34 cellular contexts compared by ENCODE assay signal in genomic region chr15:100048736-100049135, GRCh38.
"Had no signal": no experiment of that assay in that cellular context is flagged by ENCODE, and none has a peak within 500 bp of the region (broad histone marks: within the 10 kb centered on the region; RNA-seq: fewer than 3 reads in every experiment).

No MANE protein-coding gene starts in this region.

- H3K4me3 ChIP-seq: ascending aorta, breast epithelium, dorsolateral prefrontal cortex had no signal

- DNase-seq: activated B cell treated with CpG ODN at 0.5 μM for 24 hours; activated CD4-positive, alpha-beta T cell treated with anti-CD3 and anti-CD28 coated beads for 48 hours; activated CD4-positive, alpha-beta T cell treated with anti-CD3 and anti-CD28 coated beads, Interleukin-2, amount 50 U/mL, for 1 hour; activated CD4-positive, alpha-beta T cell treated with anti-CD3 and anti-CD28 coated beads, Interleukin-2, amount 50 U/mL, for 48 hours; activated CD8-positive, alpha-beta memory T cell treated with anti-CD3 and anti-CD28 coated beads, Interleukin-2, amount 10 ng/mL, durations not matched to agents 7 days and 5 days; activated CD8-positive, alpha-beta memory T cell treated with anti-CD3 and anti-CD28 coated beads, Interleukin-2, amount 50 U/mL, for 4 hours; activated CD8-positive, alpha-beta T cell treated with anti-CD3 and anti-CD28 coated beads for 36 hours; activated effector memory CD4-positive, alpha-beta T cell treated with anti-CD3 and anti-CD28 coated beads, Interleukin-2, amount 50 U/mL, for 16 hours; activated naive CD4-positive, alpha-beta T cell; activated naive CD4-positive, alpha-beta T cell treated with anti-CD3 and anti-CD28 coated beads, Interleukin-2, amount 10 ng/mL, durations not matched to agents 7 days and 5 days; activated naive CD8-positive, alpha-beta T cell treated with anti-CD3 and anti-CD28 coated beads, Interleukin-2, amount 10 ng/mL, durations not matched to agents 7 days and 5 days; activated T-cell treated with anti-CD3 and anti-CD28 coated beads, Interleukin-2, amount 50 U/mL, for 1 hour; activated T-cell treated with anti-CD3 and anti-CD28 coated beads, Interleukin-2, amount 50 U/mL, for 48 hours; dorsolateral prefrontal cortex; effector memory CD4-positive, alpha-beta T cell; endodermal cell; foreskin fibroblast; T-helper 1 cell; T-helper 17 cell; T1000; WERI-Rb-1 had no signal

- H3K27ac Mint-ChIP-seq: activated B cell treated with CpG ODN at 0.5 μM for 24 hours; activated CD8-positive, alpha-beta memory T cell treated with anti-CD3 and anti-CD28 coated beads, Interleukin-2, amount 10 ng/mL, durations not matched to agents 7 days and 5 days; activated CD8-positive, alpha-beta T cell treated with anti-CD3 and anti-CD28 coated beads for 36 hours; activated naive CD4-positive, alpha-beta T cell treated with anti-CD3 and anti-CD28 coated beads, Interleukin-2, amount 10 ng/mL, durations not matched to agents 7 days and 5 days; activated naive CD8-positive, alpha-beta T cell treated with anti-CD3 and anti-CD28 coated beads, Interleukin-2, amount 10 ng/mL, durations not matched to agents 7 days and 5 days; activated T-helper 1 cell treated with anti-CD3 and anti-CD28 coated beads, Interleukin-12 subunit alpha, Interleukin-12 subunit beta, Interleukin-2, Interleukin-4 antibody, amounts not matched to agents 30 ng/mL and 10 ng/mL and 1 ng/mL, durations not matched to agents 14 hours and 24 hours and 36 hours; activated T-helper 2 cell treated with anti-CD3 and anti-CD28 coated beads, Interferon-gamma antibody, Interleukin-2, Interleukin-4, amounts not matched to agents 10 μg/mL and 5 μg/mL and 100 μg/mL, durations not matched to agents 14 hours and 24 hours and 36 hours; brain; dendritic cell treated with granulocyte-macrophage colony-stimulating factor and Interleukin-4, amounts not matched to agents 40 ng/mL and 50 ng/mL, for 4 days; endodermal cell; T-helper 17 cell; T-helper 2 cell treated with Interferon-gamma antibody and Interleukin-4, amounts not matched to agents 5 μg/mL and 100 μg/mL, for 36 hours had no signal

- H3K27me3 Mint-ChIP-seq: activated B cell treated with CpG ODN at 0.5 μM for 24 hours; activated CD8-positive, alpha-beta memory T cell treated with anti-CD3 and anti-CD28 coated beads, Interleukin-2, amount 10 ng/mL, durations not matched to agents 7 days and 5 days; activated CD8-positive, alpha-beta T cell treated with anti-CD3 and anti-CD28 coated beads for 36 hours; activated naive CD4-positive, alpha-beta T cell treated with anti-CD3 and anti-CD28 coated beads, Interleukin-2, amount 10 ng/mL, durations not matched to agents 7 days and 5 days; central memory CD8-positive, alpha-beta T cell; dendritic cell treated with granulocyte-macrophage colony-stimulating factor and Interleukin-4, amounts not matched to agents 40 ng/mL and 50 ng/mL, for 4 days; T-helper 17 cell had no signal

- H3K9me3 Mint-ChIP-seq: activated T-helper 2 cell treated with anti-CD3 and anti-CD28 coated beads, Interferon-gamma antibody, Interleukin-2, Interleukin-4, amounts not matched to agents 10 μg/mL and 5 μg/mL and 100 μg/mL, durations not matched to agents 14 hours and 24 hours and 36 hours; central memory CD8-positive, alpha-beta T cell; T-helper 2 cell treated with Interferon-gamma antibody and Interleukin-4, amounts not matched to agents 5 μg/mL and 100 μg/mL, for 36 hours had no signal

- H3K4me1 Mint-ChIP-seq: activated B cell treated with CpG ODN at 0.5 μM for 24 hours; brain; central memory CD8-positive, alpha-beta T cell; endodermal cell; T-helper 17 cell had no signal

- H3K27me3 ChIP-seq: ascending aorta, breast epithelium had no signal

- ATAC-seq: activated CD4-positive, CD25-positive, alpha-beta regulatory T cell treated with anti-CD3 and anti-CD28 coated beads, Interleukin-2, amount 50 U/mL, for 24 hours; activated CD8-positive, alpha-beta memory T cell treated with anti-CD3 and anti-CD28 coated beads, Interleukin-2, amount 10 ng/mL, durations not matched to agents 7 days and 5 days; activated CD8-positive, alpha-beta T cell treated with anti-CD3 and anti-CD28 coated beads for 36 hours; activated naive CD4-positive, alpha-beta T cell treated with anti-CD3 and anti-CD28 coated beads, Interleukin-2, amount 50 U/mL, for 72 hours; esophagus mucosa; T-helper 17 cell had no signal

- H3K4me1 ChIP-seq: breast epithelium had no signal

- H3K9me3 ChIP-seq: ascending aorta, breast epithelium had no signal

- H3K36me3 ChIP-seq: ascending aorta, breast epithelium, WERI-Rb-1 had no signal

- H3K36me3 Mint-ChIP-seq: activated CD8-positive, alpha-beta memory T cell treated with anti-CD3 and anti-CD28 coated beads, Interleukin-2, amount 10 ng/mL, durations not matched to agents 7 days and 5 days; brain had no signal

- FAIRE-seq: colon, frontal cortex had no signal

- H3K27ac ChIP-seq: ascending aorta, breast epithelium, dorsolateral prefrontal cortex, WERI-Rb-1 had no signal

- H3K4me3 Mint-ChIP-seq: activated B cell treated with CpG ODN at 0.5 μM for 24 hours; activated CD8-positive, alpha-beta memory T cell treated with anti-CD3 and anti-CD28 coated beads, Interleukin-2, amount 10 ng/mL, durations not matched to agents 7 days and 5 days; activated CD8-positive, alpha-beta T cell treated with anti-CD3 and anti-CD28 coated beads for 36 hours; activated naive CD4-positive, alpha-beta T cell treated with anti-CD3 and anti-CD28 coated beads, Interleukin-2, amount 10 ng/mL, durations not matched to agents 7 days and 5 days; activated naive CD8-positive, alpha-beta T cell treated with anti-CD3 and anti-CD28 coated beads, Interleukin-2, amount 10 ng/mL, durations not matched to agents 7 days and 5 days; activated T-helper 1 cell treated with anti-CD3 and anti-CD28 coated beads, Interleukin-12 subunit alpha, Interleukin-12 subunit beta, Interleukin-2, Interleukin-4 antibody, amounts not matched to agents 30 ng/mL and 10 ng/mL and 1 ng/mL, durations not matched to agents 14 hours and 24 hours and 36 hours; brain; central memory CD8-positive, alpha-beta T cell; dendritic cell treated with granulocyte-macrophage colony-stimulating factor and Interleukin-4, amounts not matched to agents 40 ng/mL and 50 ng/mL, for 4 days; endodermal cell; T-helper 17 cell; T-helper 2 cell treated with Interferon-gamma antibody and Interleukin-4, amounts not matched to agents 5 μg/mL and 100 μg/mL, for 36 hours had no signal
